ENCODE assay signal across 8 cellular contexts in genomic region chr6:5398530-5398929, GRCh38.
DNase-seq lines count a peak whose midpoint lies in the region; ATAC-seq lines count a peak whose summit lies in the region.

No MANE protein-coding gene starts in this region.

- no peaks in the 10 kb centered on the region for H3K27me3 Mint-ChIP-seq in naive B cell

- peak; percentile 4 for DNase-seq in NCI-H2196 (lab: John Stamatoyannopoulos, UW; ENCODE audit: unreplicated experiment)
- no peak for DNase-seq in NCI-H2196 treated with DMSO at 0.1 percent for 48 hours (lab: John Stamatoyannopoulos, UW; ENCODE audit: unreplicated experiment)
- peak; percentile 80 for DNase-seq in NOMO-1 treated with DMSO at 0.1 percent for 48 hours (lab: John Stamatoyannopoulos, UW; ENCODE audit: unreplicated experiment)
- DNase-seq in brain pericyte (ENCODE audit: low read depth, low spot score) = peak; percentile 10
- peak; percentile 29 for DNase-seq in naive B cell
- DNase-seq in nucleus accumbens (lab: John Stamatoyannopoulos, UW) = no peak

- ATAC-seq in HG02678 (IDR thresholded peaks at IDR 0.05; ENCODE audit: unreplicated experiment) = peak; percentile 48
- peak; percentile 55 to 74 for ATAC-seq in naive B cell (ENCODE audit: low read depth in 2 of 2)
- no peak for ATAC-seq in GM21515 (IDR thresholded peaks at IDR 0.05; ENCODE audit: unreplicated experiment)

- H3K4me3 Mint-ChIP-seq in naive B cell = no peak overlapping the region

- peak overlapping the region in 1 of 6 donors; percentile 68 for H3K27ac Mint-ChIP-seq in naive B cell

- peaks cover 0 to 7% (median 2%) of the 10 kb centered on the region in 7 donors for H3K9me3 Mint-ChIP-seq in naive B cell

- peaks cover 8% of the 10 kb centered on the region in 2 donors for H3K36me3 Mint-ChIP-seq in naive B cell

- peaks cover 3 to 18% (median 8%) of the 10 kb centered on the region in 3 donors for H3K4me1 Mint-ChIP-seq in naive B cell

Comparison
In these comparisons a context has a peak if more than half of its experiments do, and no peak if none do; other contexts are left out.
1. DNase-seq: peak in NCI-H2196 (single experiment), NOMO-1 treated with DMSO at 0.1 percent for 48 hours (single experiment), brain pericyte (single experiment) and naive B cell (single experiment); none in NCI-H2196 treated with DMSO at 0.1 percent for 48 hours (single experiment) and nucleus accumbens (0 of 56).